In genomic region chr6:98833101-98834059, GRCh38 we compare ENCODE assay signal across 8 cellular contexts. TPM values are rescaled to one million over a fixed set of nuclear protein-coding genes. Genes with fewer than 3 reads are reported as not detected.
DNase-seq lines count a peak whose midpoint lies in the region; ATAC-seq and TF ChIP-seq lines count a peak whose summit lies in the region.

No MANE protein-coding gene starts in this region.

- H3K27ac ChIP-seq in AG04450 (ENCODE audit: low read depth, low read length) (no peak overlapping the region), right atrium auricular region (no peak overlapping the region)

- H3K9me3 Mint-ChIP-seq in activated naive CD8-positive, alpha-beta T cell (ENCODE audit: low read depth), result no peaks in the 10 kb centered on the region

- H3K9me3 ChIP-seq in AG04450 (ENCODE audit: control insufficient read depth, insufficient read depth, low read length) (peaks cover 4% of the 10 kb centered on the region; the same call in 1 of the 2 replicates), right atrium auricular region (no peaks in the 10 kb centered on the region)

- H3K4me1 ChIP-seq in right atrium auricular region, result peaks cover 0 to 52% of the 10 kb centered on the region in 2 donors

- peaks cover 51% of the 10 kb centered on the region for H3K27me3 Mint-ChIP-seq in activated naive CD8-positive, alpha-beta T cell

- peaks cover 46% of the 10 kb centered on the region for H3K4me1 Mint-ChIP-seq in activated naive CD8-positive, alpha-beta T cell (ENCODE audit: low read depth)

- in situ Hi-C loops in GM13977 (cut with MboI; ENCODE audit: low pct_unique_long_range_greater_than_20kb, low sequenced_read_pairs, unreplicated experiment), result loop anchor here (25.0 kb wide), 2 partner anchors 779 to 1629 kb away; partner anchors contain the start of genes PRDM13 and SIM1

- no peaks in the 10 kb centered on the region for H3K36me3 ChIP-seq in right atrium auricular region

- peaks cover 84% of the 10 kb centered on the region for H3K27me3 ChIP-seq in AG04450 (ENCODE audit: control insufficient read depth, insufficient read depth, low read length)
- peaks cover 59 to 70% of the 10 kb centered on the region in 2 donors for H3K27me3 ChIP-seq in right atrium auricular region

- ATAC-seq in GM19455 (IDR thresholded peaks at IDR 0.05; ENCODE audit: unreplicated experiment) (no peak), GM19328 (IDR thresholded peaks at IDR 0.05; ENCODE audit: unreplicated experiment) (no peak)

- TF ChIP-seq CTCF in AG04450 (IDR thresholded peaks at IDR 0.05; ENCODE audit: low read depth, low read length), result no peak
- TF ChIP-seq CTCF in GM13977 (IDR thresholded peaks at IDR 0.05; ENCODE audit: extremely low read depth, insufficient read depth, missing control alignments), result peak; percentile 15
- peak in 1 of 2 donors; percentile 37 for TF ChIP-seq CTCF in right atrium auricular region (IDR thresholded peaks at IDR 0.05)

- H3K36me3 Mint-ChIP-seq in activated naive CD8-positive, alpha-beta T cell, result no peaks in the 10 kb centered on the region

- CTCF ChIA-PET in AG04450 (lab: Charles Lee), result interaction anchor here (1.1 to 7.7 kb wide), 2 partner anchors 13 to 1647 kb away, joined by 3 to 30 read pairs; no protein-coding TSS in a partner anchor

- DNase-seq in AG04450 (ENCODE audit: low read depth, low spot score) (no peak), GM13977 (ENCODE audit: low spot score) (peak; percentile 62), NCI-H2107 treated with DMSO at 0.1 percent for 48 hours (lab: John Stamatoyannopoulos, UW; ENCODE audit: unreplicated experiment) (peak; percentile 81), right atrium auricular region (ENCODE audit: low spot score) (no peak), pons (ENCODE audit: low spot score) (peak; percentile 81)

- POLR2A ChIA-PET in AG04450 (lab: Yijun Ruan, JAX), result interaction anchor here (0.6 to 0.7 kb wide), 3 partner anchors 38 to 1005 kb away, joined by 3 to 5 read pairs (median 3); no protein-coding TSS in a partner anchor

- H3K27ac Mint-ChIP-seq in activated naive CD8-positive, alpha-beta T cell, result no peak overlapping the region

- H3K4me3 Mint-ChIP-seq in activated naive CD8-positive, alpha-beta T cell, result peak overlapping the region; percentile 81

- H3K4me3 ChIP-seq in AG04450 (ENCODE audit: low read depth, low read length), result peak overlapping the region; percentile 55
- peak overlapping the region; percentile 38 to 56 for H3K4me3 ChIP-seq in right atrium auricular region

RNA-seq across cellular contexts. Expression of gene POU3F2, which starts 1.0 kb away (rescaled TPM):
- polyA plus RNA-seq in AG04450 (2011; rRNA removed), result not detected in 2 replicates
- not detected in 2 replicates for polyA minus RNA-seq in AG04450 (2011; rRNA and poly(A)+ RNA removed)
- not detected for total RNA-seq in right atrium auricular region

Comparison
In these comparisons a context has a peak if more than half of its experiments do, and no peak if none do; other contexts are left out.
1. DNase-seq: peak in GM13977 (single experiment), NCI-H2107 treated with DMSO at 0.1 percent for 48 hours (single experiment) and pons (single experiment); none in AG04450 (single experiment) and right atrium auricular region (single experiment).